Comparison of ENCODE assay signal across 20 cellular contexts in genomic region chr17:37747222-37747621, GRCh38. TPM values are rescaled to one million over a fixed set of nuclear protein-coding genes. Genes with fewer than 3 reads are reported as not detected.
"Had no signal": no experiment of that assay in that cellular context is flagged by ENCODE, and none has a peak within 500 bp of the region (broad histone marks: within the 10 kb centered on the region; RNA-seq: fewer than 3 reads in every experiment).

No MANE protein-coding gene starts in this region.

- H3K9me3 Mint-ChIP-seq: activated naive CD4-positive, alpha-beta T cell treated with anti-CD3 and anti-CD28 coated beads, Interleukin-2, amount 50 U/mL, for 72 hours; activated T-cell treated with anti-CD3 and anti-CD28 coated beads, Interleukin-2, amount 50 U/mL, for 72 hours; dendritic cell treated with granulocyte-macrophage colony-stimulating factor and Interleukin-4, amounts not matched to agents 40 ng/mL and 50 ng/mL, for 4 days; effector memory CD8-positive, alpha-beta T cell; stimulated activated naive B cell treated with anti-CD40 and anti-IgM and Interleukin-4, amounts not matched to agents 10 μg/mL and 1 μg/mL and 100 μg/mL, for 72 hours had no signal

- H3K36me3 Mint-ChIP-seq: naive thymus-derived CD4-positive, alpha-beta T cell had no signal

- ATAC-seq: activated naive CD4-positive, alpha-beta T cell treated with anti-CD3 and anti-CD28 coated beads, Interleukin-2, amount 50 U/mL, for 72 hours; activated T-cell treated with anti-CD3 and anti-CD28 coated beads, Interleukin-2, amount 50 U/mL, for 72 hours; effector memory CD8-positive, alpha-beta T cell; naive thymus-derived CD4-positive, alpha-beta T cell; psoas muscle; sciatic nerve; stimulated activated naive B cell treated with anti-CD40 and anti-IgM and Interleukin-4, amounts not matched to agents 10 μg/mL and 1 μg/mL and 100 μg/mL, for 72 hours had no signal

- H3K27ac ChIP-seq: adrenal gland, left ventricle myocardium inferior, psoas muscle, thoracic aorta, uterus had no signal

- H3K9me3 ChIP-seq: adrenal gland, left ventricle myocardium inferior, psoas muscle, thoracic aorta, uterus had no signal

- DNase-seq: activated CD4-positive, alpha-beta T cell treated with anti-CD3 and anti-CD28 coated beads, Interleukin-2, amount 50 U/mL, for 4 hours; activated gamma-delta T cell; activated T-cell treated with anti-CD3 and anti-CD28 coated beads, Interleukin-2, amount 50 U/mL, for 72 hours; adrenal gland; effector memory CD8-positive, alpha-beta T cell; foreskin fibroblast; hypothalamus; islet precursor cell; left ventricle myocardium inferior; mammary epithelial cell; naive thymus-derived CD4-positive, alpha-beta T cell; psoas muscle; stimulated activated naive B cell treated with anti-CD40 and anti-IgM and Interleukin-4, amounts not matched to agents 10 μg/mL and 1 μg/mL and 100 μg/mL, for 72 hours; uterus had no signal

- H3K36me3 ChIP-seq: adrenal gland, left ventricle myocardium inferior, thoracic aorta, uterus had no signal

- H3K4me3 Mint-ChIP-seq: activated T-cell treated with anti-CD3 and anti-CD28 coated beads, Interleukin-2, amount 50 U/mL, for 72 hours; dendritic cell treated with granulocyte-macrophage colony-stimulating factor and Interleukin-4, amounts not matched to agents 40 ng/mL and 50 ng/mL, for 4 days; effector memory CD8-positive, alpha-beta T cell had no signal

- H3K27ac Mint-ChIP-seq: activated naive CD4-positive, alpha-beta T cell treated with anti-CD3 and anti-CD28 coated beads, Interleukin-2, amount 50 U/mL, for 72 hours; activated T-cell treated with anti-CD3 and anti-CD28 coated beads, Interleukin-2, amount 50 U/mL, for 72 hours; dendritic cell treated with granulocyte-macrophage colony-stimulating factor and Interleukin-4, amounts not matched to agents 40 ng/mL and 50 ng/mL, for 4 days; effector memory CD8-positive, alpha-beta T cell; naive thymus-derived CD4-positive, alpha-beta T cell; stimulated activated naive B cell treated with anti-CD40 and anti-IgM and Interleukin-4, amounts not matched to agents 10 μg/mL and 1 μg/mL and 100 μg/mL, for 72 hours had no signal

- H3K4me3 ChIP-seq: adrenal gland, left ventricle myocardium inferior, psoas muscle, thoracic aorta, uterus had no signal

RNA-seq across cellular contexts. Expression of gene HNF1B, which starts 2.4 kb away (rescaled TPM):
- total RNA-seq: cerebellum, left ventricle myocardium inferior, mammary epithelial cell, mononuclear cell, psoas muscle, sciatic nerve, thoracic aorta had no signal
- polyA plus RNA-seq: mammary epithelial cell; naive thymus-derived CD4-positive, alpha-beta T cell had no signal
